1 cellular context compared by ENCODE assay signal in the genomic region with DNA sequence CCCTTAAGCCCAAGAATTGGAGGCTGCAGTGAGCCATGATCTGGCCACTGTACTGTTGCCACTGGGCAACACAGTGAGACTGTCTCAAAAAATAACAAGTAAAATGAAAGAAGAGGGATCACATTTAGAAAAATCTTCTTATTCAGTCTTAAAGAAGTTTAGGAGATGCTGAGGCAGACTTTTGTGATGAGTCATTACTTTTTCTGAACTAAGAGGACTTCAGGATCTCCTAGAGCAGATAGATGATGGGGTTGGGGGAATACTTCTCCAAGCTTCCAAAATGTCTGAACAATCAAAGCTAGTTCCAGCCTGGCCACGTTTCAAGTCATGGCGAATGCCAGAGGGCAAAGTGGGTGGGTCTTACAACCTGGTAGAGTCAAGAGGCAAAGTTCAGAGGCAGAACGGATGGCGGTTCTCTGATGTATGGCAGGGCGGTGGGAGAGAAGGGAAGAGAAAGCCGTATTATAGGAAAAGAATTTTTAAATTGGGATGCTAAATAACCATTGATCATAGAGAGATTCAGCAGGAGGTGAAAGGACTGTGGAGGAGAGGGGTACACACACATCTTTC.
TF ChIP-seq lines count a peak whose summit lies in the region.

No MANE protein-coding gene starts in this region.

TF ChIP-seq in K562, 482 proteins besides CTCF, POLR2A, EP300 and RAD21:
- TF ChIP-seq ZNF12 (CRISPR knock-in tag; IDR thresholded peaks at IDR 0.05) (no peak), C11orf30 (IDR thresholded peaks at IDR 0.05; ENCODE audit: low read depth) (peak; percentile 92), MAFG (tag; conservative IDR thresholded peaks at IDR 0.05) (peak; percentile 84), MAFK (IDR thresholded peaks at IDR 0.05; ENCODE audit: low read length) (peak; percentile 72), RBM15 (IDR thresholded peaks at IDR 0.05; ENCODE audit: insufficient read depth, low read length) (no peak), SIRT6 (IDR thresholded peaks at IDR 0.05; ENCODE audit: low read depth, low read length) (no peak), LARP7 (IDR thresholded peaks at IDR 0.05) (no peak), ZMIZ1 (IDR thresholded peaks at IDR 0.05; ENCODE audit: low read depth in 2 of 2, low read length in 2 of 2) (no peak), WHSC1 (IDR thresholded peaks at IDR 0.05; ENCODE audit: low read length) (no peak), ATF3 (IDR thresholded peaks at IDR 0.05) (peak; percentile 54), ATF3 (CRISPR knock-in tag; conservative IDR thresholded peaks at IDR 0.05) (no peak), ZNF316 (IDR thresholded peaks at IDR 0.05) (peak; percentile 94), NFE2 (IDR thresholded peaks at IDR 0.05; ENCODE audit: low read depth) (0 out of 2 replicates have a peak, but pooled peaks have one; percentile 15), MAFF (IDR thresholded peaks at IDR 0.05; ENCODE audit: low read length) (peak; percentile 72), BRF1 (IDR thresholded peaks at IDR 0.05; ENCODE audit: borderline replicate concordance, extremely low read depth, insufficient read length) (no peak)
- TF ChIP-seq, protein P1, sequence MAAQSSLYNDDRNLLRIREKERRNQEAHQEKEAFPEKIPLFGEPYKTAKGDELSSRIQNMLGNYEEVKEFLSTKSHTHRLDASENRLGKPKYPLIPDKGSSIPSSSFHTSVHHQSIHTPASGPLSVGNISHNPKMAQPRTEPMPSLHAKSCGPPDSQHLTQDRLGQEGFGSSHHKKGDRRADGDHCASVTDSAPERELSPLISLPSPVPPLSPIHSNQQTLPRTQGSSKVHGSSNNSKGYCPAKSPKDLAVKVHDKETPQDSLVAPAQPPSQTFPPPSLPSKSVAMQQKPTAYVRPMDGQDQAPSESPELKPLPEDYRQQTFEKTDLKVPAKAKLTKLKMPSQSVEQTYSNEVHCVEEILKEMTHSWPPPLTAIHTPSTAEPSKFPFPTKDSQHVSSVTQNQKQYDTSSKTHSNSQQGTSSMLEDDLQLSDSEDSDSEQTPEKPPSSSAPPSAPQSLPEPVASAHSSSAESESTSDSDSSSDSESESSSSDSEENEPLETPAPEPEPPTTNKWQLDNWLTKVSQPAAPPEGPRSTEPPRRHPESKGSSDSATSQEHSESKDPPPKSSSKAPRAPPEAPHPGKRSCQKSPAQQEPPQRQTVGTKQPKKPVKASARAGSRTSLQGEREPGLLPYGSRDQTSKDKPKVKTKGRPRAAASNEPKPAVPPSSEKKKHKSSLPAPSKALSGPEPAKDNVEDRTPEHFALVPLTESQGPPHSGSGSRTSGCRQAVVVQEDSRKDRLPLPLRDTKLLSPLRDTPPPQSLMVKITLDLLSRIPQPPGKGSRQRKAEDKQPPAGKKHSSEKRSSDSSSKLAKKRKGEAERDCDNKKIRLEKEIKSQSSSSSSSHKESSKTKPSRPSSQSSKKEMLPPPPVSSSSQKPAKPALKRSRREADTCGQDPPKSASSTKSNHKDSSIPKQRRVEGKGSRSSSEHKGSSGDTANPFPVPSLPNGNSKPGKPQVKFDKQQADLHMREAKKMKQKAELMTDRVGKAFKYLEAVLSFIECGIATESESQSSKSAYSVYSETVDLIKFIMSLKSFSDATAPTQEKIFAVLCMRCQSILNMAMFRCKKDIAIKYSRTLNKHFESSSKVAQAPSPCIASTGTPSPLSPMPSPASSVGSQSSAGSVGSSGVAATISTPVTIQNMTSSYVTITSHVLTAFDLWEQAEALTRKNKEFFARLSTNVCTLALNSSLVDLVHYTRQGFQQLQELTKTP (IDR thresholded peaks at IDR 0.05; ENCODE audit: low read depth in 1 of 2, partially characterized antibody in 2 of 2), result no peak
- TF ChIP-seq, protein P2, sequence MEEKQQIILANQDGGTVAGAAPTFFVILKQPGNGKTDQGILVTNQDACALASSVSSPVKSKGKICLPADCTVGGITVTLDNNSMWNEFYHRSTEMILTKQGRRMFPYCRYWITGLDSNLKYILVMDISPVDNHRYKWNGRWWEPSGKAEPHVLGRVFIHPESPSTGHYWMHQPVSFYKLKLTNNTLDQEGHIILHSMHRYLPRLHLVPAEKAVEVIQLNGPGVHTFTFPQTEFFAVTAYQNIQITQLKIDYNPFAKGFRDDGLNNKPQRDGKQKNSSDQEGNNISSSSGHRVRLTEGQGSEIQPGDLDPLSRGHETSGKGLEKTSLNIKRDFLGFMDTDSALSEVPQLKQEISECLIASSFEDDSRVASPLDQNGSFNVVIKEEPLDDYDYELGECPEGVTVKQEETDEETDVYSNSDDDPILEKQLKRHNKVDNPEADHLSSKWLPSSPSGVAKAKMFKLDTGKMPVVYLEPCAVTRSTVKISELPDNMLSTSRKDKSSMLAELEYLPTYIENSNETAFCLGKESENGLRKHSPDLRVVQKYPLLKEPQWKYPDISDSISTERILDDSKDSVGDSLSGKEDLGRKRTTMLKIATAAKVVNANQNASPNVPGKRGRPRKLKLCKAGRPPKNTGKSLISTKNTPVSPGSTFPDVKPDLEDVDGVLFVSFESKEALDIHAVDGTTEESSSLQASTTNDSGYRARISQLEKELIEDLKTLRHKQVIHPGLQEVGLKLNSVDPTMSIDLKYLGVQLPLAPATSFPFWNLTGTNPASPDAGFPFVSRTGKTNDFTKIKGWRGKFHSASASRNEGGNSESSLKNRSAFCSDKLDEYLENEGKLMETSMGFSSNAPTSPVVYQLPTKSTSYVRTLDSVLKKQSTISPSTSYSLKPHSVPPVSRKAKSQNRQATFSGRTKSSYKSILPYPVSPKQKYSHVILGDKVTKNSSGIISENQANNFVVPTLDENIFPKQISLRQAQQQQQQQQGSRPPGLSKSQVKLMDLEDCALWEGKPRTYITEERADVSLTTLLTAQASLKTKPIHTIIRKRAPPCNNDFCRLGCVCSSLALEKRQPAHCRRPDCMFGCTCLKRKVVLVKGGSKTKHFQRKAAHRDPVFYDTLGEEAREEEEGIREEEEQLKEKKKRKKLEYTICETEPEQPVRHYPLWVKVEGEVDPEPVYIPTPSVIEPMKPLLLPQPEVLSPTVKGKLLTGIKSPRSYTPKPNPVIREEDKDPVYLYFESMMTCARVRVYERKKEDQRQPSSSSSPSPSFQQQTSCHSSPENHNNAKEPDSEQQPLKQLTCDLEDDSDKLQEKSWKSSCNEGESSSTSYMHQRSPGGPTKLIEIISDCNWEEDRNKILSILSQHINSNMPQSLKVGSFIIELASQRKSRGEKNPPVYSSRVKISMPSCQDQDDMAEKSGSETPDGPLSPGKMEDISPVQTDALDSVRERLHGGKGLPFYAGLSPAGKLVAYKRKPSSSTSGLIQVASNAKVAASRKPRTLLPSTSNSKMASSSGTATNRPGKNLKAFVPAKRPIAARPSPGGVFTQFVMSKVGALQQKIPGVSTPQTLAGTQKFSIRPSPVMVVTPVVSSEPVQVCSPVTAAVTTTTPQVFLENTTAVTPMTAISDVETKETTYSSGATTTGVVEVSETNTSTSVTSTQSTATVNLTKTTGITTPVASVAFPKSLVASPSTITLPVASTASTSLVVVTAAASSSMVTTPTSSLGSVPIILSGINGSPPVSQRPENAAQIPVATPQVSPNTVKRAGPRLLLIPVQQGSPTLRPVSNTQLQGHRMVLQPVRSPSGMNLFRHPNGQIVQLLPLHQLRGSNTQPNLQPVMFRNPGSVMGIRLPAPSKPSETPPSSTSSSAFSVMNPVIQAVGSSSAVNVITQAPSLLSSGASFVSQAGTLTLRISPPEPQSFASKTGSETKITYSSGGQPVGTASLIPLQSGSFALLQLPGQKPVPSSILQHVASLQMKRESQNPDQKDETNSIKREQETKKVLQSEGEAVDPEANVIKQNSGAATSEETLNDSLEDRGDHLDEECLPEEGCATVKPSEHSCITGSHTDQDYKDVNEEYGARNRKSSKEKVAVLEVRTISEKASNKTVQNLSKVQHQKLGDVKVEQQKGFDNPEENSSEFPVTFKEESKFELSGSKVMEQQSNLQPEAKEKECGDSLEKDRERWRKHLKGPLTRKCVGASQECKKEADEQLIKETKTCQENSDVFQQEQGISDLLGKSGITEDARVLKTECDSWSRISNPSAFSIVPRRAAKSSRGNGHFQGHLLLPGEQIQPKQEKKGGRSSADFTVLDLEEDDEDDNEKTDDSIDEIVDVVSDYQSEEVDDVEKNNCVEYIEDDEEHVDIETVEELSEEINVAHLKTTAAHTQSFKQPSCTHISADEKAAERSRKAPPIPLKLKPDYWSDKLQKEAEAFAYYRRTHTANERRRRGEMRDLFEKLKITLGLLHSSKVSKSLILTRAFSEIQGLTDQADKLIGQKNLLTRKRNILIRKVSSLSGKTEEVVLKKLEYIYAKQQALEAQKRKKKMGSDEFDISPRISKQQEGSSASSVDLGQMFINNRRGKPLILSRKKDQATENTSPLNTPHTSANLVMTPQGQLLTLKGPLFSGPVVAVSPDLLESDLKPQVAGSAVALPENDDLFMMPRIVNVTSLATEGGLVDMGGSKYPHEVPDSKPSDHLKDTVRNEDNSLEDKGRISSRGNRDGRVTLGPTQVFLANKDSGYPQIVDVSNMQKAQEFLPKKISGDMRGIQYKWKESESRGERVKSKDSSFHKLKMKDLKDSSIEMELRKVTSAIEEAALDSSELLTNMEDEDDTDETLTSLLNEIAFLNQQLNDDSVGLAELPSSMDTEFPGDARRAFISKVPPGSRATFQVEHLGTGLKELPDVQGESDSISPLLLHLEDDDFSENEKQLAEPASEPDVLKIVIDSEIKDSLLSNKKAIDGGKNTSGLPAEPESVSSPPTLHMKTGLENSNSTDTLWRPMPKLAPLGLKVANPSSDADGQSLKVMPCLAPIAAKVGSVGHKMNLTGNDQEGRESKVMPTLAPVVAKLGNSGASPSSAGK (IDR thresholded peaks at IDR 0.05), result no peak
